In the genomic region with DNA sequence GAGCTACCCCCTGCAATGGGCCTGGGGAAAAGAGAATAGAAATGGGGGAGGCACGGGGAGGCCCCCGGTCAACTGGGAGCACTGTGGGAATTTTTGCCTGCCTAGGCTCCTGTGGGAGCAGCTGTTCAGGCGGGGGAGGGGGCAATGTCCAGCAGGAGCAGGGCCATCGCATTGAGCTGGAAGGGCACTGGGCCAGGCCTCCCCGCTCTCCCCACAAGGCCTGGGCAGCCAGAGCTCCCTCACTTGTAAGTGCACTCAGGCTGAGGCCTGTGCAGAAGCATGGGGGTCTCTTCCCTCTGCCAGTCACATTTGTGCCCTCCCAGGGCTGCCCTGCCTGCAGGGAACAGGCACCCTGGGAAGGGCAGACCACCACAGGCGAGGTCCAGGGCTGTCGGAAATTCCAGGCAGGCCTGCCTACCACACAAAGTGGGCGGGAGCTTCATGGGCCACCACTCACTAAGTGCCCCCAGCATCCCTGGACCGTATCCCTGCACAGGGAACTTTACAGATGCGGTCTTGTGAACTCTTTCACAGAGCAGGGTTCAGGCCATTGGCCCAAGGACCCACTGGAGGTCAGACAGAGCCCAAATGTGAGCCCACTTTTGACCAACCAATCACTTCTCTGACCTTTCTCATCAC, we compare ENCODE assay signal across 1 cellular context.
TF ChIP-seq lines count a peak whose summit lies in the region.

No MANE protein-coding gene starts in this region.

TF ChIP-seq in HepG2, 621 proteins besides CTCF, POLR2A, EP300 and RAD21:
- TF ChIP-seq ZNF263 (CRISPR knock-in tag; IDR thresholded peaks at IDR 0.05) (peak; percentile 60; the same call in 1 of the 2 replicates), ZFX (CRISPR knock-in tag; IDR thresholded peaks at IDR 0.05; ENCODE audit: low read depth) (peak; percentile 30; the same call in 1 of the 2 replicates), ZNF709 (CRISPR knock-in tag; IDR thresholded peaks at IDR 0.05) (no peak)
- TF ChIP-seq, protein P1, sequence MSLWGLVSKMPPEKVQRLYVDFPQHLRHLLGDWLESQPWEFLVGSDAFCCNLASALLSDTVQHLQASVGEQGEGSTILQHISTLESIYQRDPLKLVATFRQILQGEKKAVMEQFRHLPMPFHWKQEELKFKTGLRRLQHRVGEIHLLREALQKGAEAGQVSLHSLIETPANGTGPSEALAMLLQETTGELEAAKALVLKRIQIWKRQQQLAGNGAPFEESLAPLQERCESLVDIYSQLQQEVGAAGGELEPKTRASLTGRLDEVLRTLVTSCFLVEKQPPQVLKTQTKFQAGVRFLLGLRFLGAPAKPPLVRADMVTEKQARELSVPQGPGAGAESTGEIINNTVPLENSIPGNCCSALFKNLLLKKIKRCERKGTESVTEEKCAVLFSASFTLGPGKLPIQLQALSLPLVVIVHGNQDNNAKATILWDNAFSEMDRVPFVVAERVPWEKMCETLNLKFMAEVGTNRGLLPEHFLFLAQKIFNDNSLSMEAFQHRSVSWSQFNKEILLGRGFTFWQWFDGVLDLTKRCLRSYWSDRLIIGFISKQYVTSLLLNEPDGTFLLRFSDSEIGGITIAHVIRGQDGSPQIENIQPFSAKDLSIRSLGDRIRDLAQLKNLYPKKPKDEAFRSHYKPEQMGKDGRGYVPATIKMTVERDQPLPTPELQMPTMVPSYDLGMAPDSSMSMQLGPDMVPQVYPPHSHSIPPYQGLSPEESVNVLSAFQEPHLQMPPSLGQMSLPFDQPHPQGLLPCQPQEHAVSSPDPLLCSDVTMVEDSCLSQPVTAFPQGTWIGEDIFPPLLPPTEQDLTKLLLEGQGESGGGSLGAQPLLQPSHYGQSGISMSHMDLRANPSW (CRISPR knock-in tag; IDR thresholded peaks at IDR 0.05; ENCODE audit: borderline replicate concordance) = no peak
- TF ChIP-seq, protein P2, sequence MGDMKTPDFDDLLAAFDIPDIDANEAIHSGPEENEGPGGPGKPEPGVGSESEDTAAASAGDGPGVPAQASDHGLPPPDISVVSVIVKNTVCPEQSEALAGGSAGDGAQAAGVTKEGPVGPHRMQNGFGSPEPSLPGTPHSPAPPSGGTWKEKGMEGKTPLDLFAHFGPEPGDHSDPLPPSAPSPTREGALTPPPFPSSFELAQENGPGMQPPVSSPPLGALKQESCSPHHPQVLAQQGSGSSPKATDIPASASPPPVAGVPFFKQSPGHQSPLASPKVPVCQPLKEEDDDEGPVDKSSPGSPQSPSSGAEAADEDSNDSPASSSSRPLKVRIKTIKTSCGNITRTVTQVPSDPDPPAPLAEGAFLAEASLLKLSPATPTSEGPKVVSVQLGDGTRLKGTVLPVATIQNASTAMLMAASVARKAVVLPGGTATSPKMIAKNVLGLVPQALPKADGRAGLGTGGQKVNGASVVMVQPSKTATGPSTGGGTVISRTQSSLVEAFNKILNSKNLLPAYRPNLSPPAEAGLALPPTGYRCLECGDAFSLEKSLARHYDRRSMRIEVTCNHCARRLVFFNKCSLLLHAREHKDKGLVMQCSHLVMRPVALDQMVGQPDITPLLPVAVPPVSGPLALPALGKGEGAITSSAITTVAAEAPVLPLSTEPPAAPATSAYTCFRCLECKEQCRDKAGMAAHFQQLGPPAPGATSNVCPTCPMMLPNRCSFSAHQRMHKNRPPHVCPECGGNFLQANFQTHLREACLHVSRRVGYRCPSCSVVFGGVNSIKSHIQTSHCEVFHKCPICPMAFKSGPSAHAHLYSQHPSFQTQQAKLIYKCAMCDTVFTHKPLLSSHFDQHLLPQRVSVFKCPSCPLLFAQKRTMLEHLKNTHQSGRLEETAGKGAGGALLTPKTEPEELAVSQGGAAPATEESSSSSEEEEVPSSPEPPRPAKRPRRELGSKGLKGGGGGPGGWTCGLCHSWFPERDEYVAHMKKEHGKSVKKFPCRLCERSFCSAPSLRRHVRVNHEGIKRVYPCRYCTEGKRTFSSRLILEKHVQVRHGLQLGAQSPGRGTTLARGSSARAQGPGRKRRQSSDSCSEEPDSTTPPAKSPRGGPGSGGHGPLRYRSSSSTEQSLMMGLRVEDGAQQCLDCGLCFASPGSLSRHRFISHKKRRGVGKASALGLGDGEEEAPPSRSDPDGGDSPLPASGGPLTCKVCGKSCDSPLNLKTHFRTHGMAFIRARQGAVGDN (CRISPR knock-in tag; IDR thresholded peaks at IDR 0.05) = peak; percentile 14; the same call in 1 of the 2 replicates
- TF ChIP-seq, protein P3, sequence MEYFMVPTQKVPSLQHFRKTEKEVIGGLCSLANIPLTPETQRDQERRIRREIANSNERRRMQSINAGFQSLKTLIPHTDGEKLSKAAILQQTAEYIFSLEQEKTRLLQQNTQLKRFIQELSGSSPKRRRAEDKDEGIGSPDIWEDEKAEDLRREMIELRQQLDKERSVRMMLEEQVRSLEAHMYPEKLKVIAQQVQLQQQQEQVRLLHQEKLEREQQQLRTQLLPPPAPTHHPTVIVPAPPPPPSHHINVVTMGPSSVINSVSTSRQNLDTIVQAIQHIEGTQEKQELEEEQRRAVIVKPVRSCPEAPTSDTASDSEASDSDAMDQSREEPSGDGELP (IDR thresholded peaks at IDR 0.05; ENCODE audit: borderline replicate concordance, low read depth) = peak; percentile 36; the same call in 1 of the 2 replicates
